ENCODE assay signal across 1 cellular context in the genomic region with DNA sequence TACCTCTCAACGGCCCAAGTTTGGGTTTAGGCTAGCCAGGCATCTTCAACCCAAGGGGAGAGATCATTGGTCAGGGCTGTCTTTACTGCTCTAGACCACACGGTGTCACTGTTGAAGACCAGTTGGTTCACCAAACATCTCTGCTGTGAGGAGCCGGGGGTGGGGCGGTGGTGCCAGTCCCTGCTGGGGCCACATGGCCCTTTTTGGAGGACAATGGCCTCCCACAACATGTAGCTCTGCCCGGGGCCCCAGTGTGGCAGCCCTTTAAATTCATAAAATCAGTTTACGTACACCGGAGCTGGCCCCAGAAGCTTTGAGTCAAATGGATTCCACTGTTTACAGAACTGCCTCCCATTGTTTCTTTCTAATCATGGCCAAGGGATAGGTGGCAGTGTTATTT.
TF ChIP-seq lines count a peak whose summit lies in the region.

No MANE protein-coding gene starts in this region.

TF ChIP-seq in HepG2, 621 proteins besides CTCF, POLR2A, EP300 and RAD21 (continued from another document and continues in another):
- TF ChIP-seq, protein P1, sequence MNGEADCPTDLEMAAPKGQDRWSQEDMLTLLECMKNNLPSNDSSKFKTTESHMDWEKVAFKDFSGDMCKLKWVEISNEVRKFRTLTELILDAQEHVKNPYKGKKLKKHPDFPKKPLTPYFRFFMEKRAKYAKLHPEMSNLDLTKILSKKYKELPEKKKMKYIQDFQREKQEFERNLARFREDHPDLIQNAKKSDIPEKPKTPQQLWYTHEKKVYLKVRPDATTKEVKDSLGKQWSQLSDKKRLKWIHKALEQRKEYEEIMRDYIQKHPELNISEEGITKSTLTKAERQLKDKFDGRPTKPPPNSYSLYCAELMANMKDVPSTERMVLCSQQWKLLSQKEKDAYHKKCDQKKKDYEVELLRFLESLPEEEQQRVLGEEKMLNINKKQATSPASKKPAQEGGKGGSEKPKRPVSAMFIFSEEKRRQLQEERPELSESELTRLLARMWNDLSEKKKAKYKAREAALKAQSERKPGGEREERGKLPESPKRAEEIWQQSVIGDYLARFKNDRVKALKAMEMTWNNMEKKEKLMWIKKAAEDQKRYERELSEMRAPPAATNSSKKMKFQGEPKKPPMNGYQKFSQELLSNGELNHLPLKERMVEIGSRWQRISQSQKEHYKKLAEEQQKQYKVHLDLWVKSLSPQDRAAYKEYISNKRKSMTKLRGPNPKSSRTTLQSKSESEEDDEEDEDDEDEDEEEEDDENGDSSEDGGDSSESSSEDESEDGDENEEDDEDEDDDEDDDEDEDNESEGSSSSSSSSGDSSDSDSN (CRISPR knock-in tag; IDR thresholded peaks at IDR 0.05): no peak
- TF ChIP-seq CBX5 (CRISPR knock-in tag; IDR thresholded peaks at IDR 0.05; ENCODE audit: borderline replicate concordance): peak; percentile 66; the same call in 1 of the 2 replicates
- peak; percentile 26; the same call in 1 of the 2 replicates for TF ChIP-seq ETV5 (CRISPR knock-in tag; IDR thresholded peaks at IDR 0.05; ENCODE audit: borderline replicate concordance)
- TF ChIP-seq YEATS2 (CRISPR knock-in tag; IDR thresholded peaks at IDR 0.05; ENCODE audit: borderline replicate concordance): no peak
- peak; percentile 47; the same call in 1 of the 2 replicates for TF ChIP-seq ZBTB38 (CRISPR knock-in tag; IDR thresholded peaks at IDR 0.05)
- TF ChIP-seq, protein P2, sequence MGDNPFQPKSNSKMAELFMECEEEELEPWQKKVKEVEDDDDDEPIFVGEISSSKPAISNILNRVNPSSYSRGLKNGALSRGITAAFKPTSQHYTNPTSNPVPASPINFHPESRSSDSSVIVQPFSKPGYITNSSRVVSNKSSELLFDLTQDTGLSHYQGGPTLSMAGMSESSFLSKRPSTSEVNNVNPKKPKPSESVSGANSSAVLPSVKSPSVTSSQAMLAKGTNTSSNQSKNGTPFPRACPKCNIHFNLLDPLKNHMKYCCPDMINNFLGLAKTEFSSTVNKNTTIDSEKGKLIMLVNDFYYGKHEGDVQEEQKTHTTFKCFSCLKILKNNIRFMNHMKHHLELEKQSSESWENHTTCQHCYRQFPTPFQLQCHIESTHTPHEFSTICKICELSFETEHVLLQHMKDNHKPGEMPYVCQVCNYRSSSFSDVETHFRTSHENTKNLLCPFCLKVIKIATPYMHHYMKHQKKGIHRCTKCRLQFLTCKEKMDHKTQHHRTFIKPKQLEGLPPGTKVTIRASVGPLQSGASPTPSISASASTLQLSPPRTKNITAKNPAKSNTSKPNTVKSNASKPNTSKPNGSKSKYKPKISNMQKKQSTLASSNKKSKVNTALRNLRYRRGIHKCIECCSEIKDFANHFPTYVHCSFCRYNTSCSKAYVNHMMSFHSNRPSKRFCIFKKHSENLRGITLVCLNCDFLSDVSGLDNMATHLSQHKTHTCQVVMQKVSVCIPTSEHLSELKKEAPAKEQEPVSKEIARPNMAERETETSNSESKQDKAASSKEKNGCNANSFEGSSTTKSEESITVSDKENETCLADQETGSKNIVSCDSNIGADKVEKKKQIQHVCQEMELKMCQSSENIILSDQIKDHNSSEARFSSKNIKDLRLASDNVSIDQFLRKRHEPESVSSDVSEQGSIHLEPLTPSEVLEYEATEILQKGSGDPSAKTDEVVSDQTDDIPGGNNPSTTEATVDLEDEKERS (CRISPR knock-in tag; IDR thresholded peaks at IDR 0.05): 0 out of 2 replicates have a peak, but pooled peaks have one; percentile 23
- TF ChIP-seq ZNF468 (CRISPR knock-in tag; IDR thresholded peaks at IDR 0.05): no peak
- TF ChIP-seq FOXJ3 (CRISPR knock-in tag; IDR thresholded peaks at IDR 0.05; ENCODE audit: borderline replicate concordance): no peak
- no peak for TF ChIP-seq SRSF9 (IDR thresholded peaks at IDR 0.05; ENCODE audit: borderline replicate concordance, insufficient read depth, low read depth, low read length, poor library complexity, severe bottlenecking)
- TF ChIP-seq, protein P3, sequence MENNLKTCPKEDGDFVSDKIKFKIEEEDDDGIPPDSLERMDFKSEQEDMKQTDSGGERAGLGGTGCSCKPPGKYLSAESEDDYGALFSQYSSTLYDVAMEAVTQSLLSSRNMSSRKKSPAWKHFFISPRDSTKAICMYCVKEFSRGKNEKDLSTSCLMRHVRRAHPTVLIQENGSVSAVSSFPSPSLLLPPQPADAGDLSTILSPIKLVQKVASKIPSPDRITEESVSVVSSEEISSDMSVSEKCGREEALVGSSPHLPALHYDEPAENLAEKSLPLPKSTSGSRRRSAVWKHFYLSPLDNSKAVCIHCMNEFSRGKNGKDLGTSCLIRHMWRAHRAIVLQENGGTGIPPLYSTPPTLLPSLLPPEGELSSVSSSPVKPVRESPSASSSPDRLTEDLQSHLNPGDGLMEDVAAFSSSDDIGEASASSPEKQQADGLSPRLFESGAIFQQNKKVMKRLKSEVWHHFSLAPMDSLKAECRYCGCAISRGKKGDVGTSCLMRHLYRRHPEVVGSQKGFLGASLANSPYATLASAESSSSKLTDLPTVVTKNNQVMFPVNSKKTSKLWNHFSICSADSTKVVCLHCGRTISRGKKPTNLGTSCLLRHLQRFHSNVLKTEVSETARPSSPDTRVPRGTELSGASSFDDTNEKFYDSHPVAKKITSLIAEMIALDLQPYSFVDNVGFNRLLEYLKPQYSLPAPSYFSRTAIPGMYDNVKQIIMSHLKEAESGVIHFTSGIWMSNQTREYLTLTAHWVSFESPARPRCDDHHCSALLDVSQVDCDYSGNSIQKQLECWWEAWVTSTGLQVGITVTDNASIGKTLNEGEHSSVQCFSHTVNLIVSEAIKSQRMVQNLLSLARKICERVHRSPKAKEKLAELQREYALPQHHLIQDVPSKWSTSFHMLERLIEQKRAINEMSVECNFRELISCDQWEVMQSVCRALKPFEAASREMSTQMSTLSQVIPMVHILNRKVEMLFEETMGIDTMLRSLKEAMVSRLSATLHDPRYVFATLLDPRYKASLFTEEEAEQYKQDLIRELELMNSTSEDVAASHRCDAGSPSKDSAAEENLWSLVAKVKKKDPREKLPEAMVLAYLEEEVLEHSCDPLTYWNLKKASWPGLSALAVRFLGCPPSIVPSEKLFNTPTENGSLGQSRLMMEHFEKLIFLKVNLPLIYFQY (CRISPR knock-in tag; IDR thresholded peaks at IDR 0.05; ENCODE audit: borderline replicate concordance): 0 out of 2 replicates have a peak, but pooled peaks have one; percentile 70
- TF ChIP-seq ZNF768 (CRISPR knock-in tag; IDR thresholded peaks at IDR 0.05): 0 out of 2 replicates have a peak, but pooled peaks have one; percentile 14
- TF ChIP-seq, protein P4, sequence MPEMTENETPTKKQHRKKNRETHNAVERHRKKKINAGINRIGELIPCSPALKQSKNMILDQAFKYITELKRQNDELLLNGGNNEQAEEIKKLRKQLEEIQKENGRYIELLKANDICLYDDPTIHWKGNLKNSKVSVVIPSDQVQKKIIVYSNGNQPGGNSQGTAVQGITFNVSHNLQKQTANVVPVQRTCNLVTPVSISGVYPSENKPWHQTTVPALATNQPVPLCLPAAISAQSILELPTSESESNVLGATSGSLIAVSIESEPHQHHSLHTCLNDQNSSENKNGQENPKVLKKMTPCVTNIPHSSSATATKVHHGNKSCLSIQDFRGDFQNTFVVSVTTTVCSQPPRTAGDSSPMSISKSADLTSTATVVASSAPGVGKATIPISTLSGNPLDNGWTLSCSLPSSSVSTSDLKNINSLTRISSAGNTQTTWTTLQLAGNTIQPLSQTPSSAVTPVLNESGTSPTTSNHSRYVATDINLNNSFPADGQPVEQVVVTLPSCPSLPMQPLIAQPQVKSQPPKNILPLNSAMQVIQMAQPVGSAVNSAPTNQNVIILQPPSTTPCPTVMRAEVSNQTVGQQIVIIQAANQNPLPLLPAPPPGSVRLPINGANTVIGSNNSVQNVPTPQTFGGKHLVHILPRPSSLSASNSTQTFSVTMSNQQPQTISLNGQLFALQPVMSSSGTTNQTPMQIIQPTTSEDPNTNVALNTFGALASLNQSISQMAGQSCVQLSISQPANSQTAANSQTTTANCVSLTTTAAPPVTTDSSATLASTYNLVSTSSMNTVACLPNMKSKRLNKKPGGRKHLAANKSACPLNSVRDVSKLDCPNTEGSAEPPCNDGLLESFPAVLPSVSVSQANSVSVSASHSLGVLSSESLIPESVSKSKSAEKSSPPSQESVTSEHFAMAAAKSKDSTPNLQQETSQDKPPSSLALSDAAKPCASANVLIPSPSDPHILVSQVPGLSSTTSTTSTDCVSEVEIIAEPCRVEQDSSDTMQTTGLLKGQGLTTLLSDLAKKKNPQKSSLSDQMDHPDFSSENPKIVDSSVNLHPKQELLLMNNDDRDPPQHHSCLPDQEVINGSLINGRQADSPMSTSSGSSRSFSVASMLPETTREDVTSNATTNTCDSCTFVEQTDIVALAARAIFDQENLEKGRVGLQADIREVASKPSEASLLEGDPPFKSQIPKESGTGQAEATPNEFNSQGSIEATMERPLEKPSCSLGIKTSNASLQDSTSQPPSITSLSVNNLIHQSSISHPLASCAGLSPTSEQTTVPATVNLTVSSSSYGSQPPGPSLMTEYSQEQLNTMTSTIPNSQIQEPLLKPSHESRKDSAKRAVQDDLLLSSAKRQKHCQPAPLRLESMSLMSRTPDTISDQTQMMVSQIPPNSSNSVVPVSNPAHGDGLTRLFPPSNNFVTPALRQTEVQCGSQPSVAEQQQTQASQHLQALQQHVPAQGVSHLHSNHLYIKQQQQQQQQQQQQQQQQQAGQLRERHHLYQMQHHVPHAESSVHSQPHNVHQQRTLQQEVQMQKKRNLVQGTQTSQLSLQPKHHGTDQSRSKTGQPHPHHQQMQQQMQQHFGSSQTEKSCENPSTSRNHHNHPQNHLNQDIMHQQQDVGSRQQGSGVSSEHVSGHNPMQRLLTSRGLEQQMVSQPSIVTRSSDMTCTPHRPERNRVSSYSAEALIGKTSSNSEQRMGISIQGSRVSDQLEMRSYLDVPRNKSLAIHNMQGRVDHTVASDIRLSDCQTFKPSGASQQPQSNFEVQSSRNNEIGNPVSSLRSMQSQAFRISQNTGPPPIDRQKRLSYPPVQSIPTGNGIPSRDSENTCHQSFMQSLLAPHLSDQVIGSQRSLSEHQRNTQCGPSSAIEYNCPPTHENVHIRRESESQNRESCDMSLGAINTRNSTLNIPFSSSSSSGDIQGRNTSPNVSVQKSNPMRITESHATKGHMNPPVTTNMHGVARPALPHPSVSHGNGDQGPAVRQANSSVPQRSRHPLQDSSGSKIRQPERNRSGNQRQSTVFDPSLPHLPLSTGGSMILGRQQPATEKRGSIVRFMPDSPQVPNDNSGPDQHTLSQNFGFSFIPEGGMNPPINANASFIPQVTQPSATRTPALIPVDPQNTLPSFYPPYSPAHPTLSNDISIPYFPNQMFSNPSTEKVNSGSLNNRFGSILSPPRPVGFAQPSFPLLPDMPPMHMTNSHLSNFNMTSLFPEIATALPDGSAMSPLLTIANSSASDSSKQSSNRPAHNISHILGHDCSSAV (CRISPR knock-in tag; IDR thresholded peaks at IDR 0.05; ENCODE audit: borderline replicate concordance): no peak
- TF ChIP-seq, protein P5, sequence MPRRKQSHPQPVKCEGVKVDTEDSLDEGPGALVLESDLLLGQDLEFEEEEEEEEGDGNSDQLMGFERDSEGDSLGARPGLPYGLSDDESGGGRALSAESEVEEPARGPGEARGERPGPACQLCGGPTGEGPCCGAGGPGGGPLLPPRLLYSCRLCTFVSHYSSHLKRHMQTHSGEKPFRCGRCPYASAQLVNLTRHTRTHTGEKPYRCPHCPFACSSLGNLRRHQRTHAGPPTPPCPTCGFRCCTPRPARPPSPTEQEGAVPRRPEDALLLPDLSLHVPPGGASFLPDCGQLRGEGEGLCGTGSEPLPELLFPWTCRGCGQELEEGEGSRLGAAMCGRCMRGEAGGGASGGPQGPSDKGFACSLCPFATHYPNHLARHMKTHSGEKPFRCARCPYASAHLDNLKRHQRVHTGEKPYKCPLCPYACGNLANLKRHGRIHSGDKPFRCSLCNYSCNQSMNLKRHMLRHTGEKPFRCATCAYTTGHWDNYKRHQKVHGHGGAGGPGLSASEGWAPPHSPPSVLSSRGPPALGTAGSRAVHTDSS (CRISPR knock-in tag; conservative IDR thresholded peaks at IDR 0.05): no peak
- no peak for TF ChIP-seq ZBTB20 (CRISPR knock-in tag; IDR thresholded peaks at IDR 0.05; ENCODE audit: borderline replicate concordance, low read depth)
- no peak for TF ChIP-seq NR2F2 (IDR thresholded peaks at IDR 0.05; ENCODE audit: borderline replicate concordance, low read depth)
- no peak for TF ChIP-seq ZNF75D (CRISPR knock-in tag; IDR thresholded peaks at IDR 0.05; ENCODE audit: borderline replicate concordance)
- TF ChIP-seq GATAD1 (CRISPR knock-in tag; IDR thresholded peaks at IDR 0.05): peak; percentile 54; the same call in 1 of the 2 replicates
- no peak for TF ChIP-seq HOXD1 (CRISPR knock-in tag; IDR thresholded peaks at IDR 0.05)
- TF ChIP-seq ZNF331 (CRISPR knock-in tag; IDR thresholded peaks at IDR 0.05): peak; percentile 74
- TF ChIP-seq ZNF572 (CRISPR knock-in tag; IDR thresholded peaks at IDR 0.05): no peak
- TF ChIP-seq, protein P6, sequence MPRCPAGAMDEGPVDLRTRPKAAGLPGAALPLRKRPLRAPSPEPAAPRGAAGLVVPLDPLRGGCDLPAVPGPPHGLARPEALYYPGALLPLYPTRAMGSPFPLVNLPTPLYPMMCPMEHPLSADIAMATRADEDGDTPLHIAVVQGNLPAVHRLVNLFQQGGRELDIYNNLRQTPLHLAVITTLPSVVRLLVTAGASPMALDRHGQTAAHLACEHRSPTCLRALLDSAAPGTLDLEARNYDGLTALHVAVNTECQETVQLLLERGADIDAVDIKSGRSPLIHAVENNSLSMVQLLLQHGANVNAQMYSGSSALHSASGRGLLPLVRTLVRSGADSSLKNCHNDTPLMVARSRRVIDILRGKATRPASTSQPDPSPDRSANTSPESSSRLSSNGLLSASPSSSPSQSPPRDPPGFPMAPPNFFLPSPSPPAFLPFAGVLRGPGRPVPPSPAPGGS (CRISPR knock-in tag; IDR thresholded peaks at IDR 0.05): no peak
- no peak for TF ChIP-seq ZNF720 (CRISPR knock-in tag; IDR thresholded peaks at IDR 0.05)
- no peak for TF ChIP-seq POLR2G (IDR thresholded peaks at IDR 0.05; ENCODE audit: low read depth, low read length)
- no peak for TF ChIP-seq ZNF326 (CRISPR knock-in tag; IDR thresholded peaks at IDR 0.05; ENCODE audit: borderline replicate concordance)
- TF ChIP-seq KDM2A (CRISPR knock-in tag; IDR thresholded peaks at IDR 0.05; ENCODE audit: borderline replicate concordance, low read depth): 0 out of 2 replicates have a peak, but pooled peaks have one; percentile 14
- TF ChIP-seq ETV6 (CRISPR knock-in tag; conservative IDR thresholded peaks at IDR 0.05): no peak
- TF ChIP-seq ZNF382 (CRISPR knock-in tag; IDR thresholded peaks at IDR 0.05; ENCODE audit: borderline replicate concordance): no peak
- TF ChIP-seq ZNF337 (CRISPR knock-in tag; IDR thresholded peaks at IDR 0.05; ENCODE audit: borderline replicate concordance, low read depth): no peak
- TF ChIP-seq HDAC2 (CRISPR knock-in tag; IDR thresholded peaks at IDR 0.05): peak; percentile 64; the same call in 1 of the 2 replicates
- peak; percentile 59; the same call in 1 of the 2 replicates for TF ChIP-seq MIER3 (CRISPR knock-in tag; IDR thresholded peaks at IDR 0.05; ENCODE audit: borderline replicate concordance)
- TF ChIP-seq ATF1 (CRISPR knock-in tag; IDR thresholded peaks at IDR 0.05): no peak
- no peak for TF ChIP-seq ZKSCAN5 (CRISPR knock-in tag; IDR thresholded peaks at IDR 0.05)
- TF ChIP-seq, protein P7, sequence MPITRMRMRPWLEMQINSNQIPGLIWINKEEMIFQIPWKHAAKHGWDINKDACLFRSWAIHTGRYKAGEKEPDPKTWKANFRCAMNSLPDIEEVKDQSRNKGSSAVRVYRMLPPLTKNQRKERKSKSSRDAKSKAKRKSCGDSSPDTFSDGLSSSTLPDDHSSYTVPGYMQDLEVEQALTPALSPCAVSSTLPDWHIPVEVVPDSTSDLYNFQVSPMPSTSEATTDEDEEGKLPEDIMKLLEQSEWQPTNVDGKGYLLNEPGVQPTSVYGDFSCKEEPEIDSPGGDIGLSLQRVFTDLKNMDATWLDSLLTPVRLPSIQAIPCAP (CRISPR knock-in tag; IDR thresholded peaks at IDR 0.05; ENCODE audit: low read depth): no peak
- TF ChIP-seq SRF (IDR thresholded peaks at IDR 0.05; ENCODE audit: low read depth, low read length): no peak
- no peak for TF ChIP-seq ZNF101 (CRISPR knock-in tag; IDR thresholded peaks at IDR 0.05; ENCODE audit: borderline replicate concordance, low read depth)
- TF ChIP-seq RFXAP (CRISPR knock-in tag; IDR thresholded peaks at IDR 0.05; ENCODE audit: borderline replicate concordance): no peak
